ENCODE assay signal across 1 cellular context in the genomic region with DNA sequence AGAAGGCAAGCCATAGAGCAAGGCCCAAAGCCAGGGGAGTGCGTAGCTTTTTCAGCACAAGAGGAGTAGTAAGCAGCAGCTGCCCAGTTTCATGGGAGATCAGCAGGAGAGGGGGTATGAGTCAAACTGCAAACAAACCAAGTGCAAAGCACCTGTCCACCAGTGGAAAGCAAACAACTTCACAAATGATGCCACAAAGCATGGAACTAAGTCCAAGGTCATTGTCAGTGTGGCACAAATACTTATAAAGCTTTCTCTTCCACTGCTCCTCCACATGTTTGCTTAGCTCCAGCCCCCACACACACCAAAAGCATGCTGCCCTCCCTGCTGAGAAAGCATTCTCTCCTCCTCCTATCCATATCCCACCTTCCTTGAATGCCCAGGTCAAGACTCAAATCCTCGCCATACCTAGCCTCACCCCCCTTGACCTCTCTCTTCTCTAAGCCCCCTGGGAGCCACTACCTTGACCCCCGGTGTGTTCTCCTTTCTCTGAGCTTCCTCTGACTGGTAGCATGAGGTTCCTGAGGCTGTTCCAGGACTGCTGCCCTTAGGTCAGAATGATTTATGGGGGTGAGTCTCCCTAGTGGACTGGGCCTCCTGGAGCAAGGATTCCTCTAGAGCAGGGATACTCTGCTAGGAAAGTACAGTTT.
TF ChIP-seq lines count a peak whose summit lies in the region.

No MANE protein-coding gene starts in this region.

TF ChIP-seq in HepG2, 621 proteins besides CTCF, POLR2A, EP300 and RAD21 (continued from another document):
- TF ChIP-seq, protein P1, sequence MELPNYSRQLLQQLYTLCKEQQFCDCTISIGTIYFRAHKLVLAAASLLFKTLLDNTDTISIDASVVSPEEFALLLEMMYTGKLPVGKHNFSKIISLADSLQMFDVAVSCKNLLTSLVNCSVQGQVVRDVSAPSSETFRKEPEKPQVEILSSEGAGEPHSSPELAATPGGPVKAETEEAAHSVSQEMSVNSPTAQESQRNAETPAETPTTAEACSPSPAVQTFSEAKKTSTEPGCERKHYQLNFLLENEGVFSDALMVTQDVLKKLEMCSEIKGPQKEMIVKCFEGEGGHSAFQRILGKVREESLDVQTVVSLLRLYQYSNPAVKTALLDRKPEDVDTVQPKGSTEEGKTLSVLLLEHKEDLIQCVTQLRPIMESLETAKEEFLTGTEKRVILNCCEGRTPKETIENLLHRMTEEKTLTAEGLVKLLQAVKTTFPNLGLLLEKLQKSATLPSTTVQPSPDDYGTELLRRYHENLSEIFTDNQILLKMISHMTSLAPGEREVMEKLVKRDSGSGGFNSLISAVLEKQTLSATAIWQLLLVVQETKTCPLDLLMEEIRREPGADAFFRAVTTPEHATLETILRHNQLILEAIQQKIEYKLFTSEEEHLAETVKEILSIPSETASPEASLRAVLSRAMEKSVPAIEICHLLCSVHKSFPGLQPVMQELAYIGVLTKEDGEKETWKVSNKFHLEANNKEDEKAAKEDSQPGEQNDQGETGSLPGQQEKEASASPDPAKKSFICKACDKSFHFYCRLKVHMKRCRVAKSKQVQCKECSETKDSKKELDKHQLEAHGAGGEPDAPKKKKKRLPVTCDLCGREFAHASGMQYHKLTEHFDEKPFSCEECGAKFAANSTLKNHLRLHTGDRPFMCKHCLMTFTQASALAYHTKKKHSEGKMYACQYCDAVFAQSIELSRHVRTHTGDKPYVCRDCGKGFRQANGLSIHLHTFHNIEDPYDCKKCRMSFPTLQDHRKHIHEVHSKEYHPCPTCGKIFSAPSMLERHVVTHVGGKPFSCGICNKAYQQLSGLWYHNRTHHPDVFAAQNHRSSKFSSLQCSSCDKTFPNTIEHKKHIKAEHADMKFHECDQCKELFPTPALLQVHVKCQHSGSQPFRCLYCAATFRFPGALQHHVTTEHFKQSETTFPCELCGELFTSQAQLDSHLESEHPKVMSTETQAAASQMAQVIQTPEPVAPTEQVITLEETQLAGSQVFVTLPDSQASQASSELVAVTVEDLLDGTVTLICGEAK (IDR thresholded peaks at IDR 0.05), result peak; percentile 91
- TF ChIP-seq, protein P1 (CRISPR knock-in tag; IDR thresholded peaks at IDR 0.05), result peak; percentile 98
- TF ChIP-seq, protein P2, sequence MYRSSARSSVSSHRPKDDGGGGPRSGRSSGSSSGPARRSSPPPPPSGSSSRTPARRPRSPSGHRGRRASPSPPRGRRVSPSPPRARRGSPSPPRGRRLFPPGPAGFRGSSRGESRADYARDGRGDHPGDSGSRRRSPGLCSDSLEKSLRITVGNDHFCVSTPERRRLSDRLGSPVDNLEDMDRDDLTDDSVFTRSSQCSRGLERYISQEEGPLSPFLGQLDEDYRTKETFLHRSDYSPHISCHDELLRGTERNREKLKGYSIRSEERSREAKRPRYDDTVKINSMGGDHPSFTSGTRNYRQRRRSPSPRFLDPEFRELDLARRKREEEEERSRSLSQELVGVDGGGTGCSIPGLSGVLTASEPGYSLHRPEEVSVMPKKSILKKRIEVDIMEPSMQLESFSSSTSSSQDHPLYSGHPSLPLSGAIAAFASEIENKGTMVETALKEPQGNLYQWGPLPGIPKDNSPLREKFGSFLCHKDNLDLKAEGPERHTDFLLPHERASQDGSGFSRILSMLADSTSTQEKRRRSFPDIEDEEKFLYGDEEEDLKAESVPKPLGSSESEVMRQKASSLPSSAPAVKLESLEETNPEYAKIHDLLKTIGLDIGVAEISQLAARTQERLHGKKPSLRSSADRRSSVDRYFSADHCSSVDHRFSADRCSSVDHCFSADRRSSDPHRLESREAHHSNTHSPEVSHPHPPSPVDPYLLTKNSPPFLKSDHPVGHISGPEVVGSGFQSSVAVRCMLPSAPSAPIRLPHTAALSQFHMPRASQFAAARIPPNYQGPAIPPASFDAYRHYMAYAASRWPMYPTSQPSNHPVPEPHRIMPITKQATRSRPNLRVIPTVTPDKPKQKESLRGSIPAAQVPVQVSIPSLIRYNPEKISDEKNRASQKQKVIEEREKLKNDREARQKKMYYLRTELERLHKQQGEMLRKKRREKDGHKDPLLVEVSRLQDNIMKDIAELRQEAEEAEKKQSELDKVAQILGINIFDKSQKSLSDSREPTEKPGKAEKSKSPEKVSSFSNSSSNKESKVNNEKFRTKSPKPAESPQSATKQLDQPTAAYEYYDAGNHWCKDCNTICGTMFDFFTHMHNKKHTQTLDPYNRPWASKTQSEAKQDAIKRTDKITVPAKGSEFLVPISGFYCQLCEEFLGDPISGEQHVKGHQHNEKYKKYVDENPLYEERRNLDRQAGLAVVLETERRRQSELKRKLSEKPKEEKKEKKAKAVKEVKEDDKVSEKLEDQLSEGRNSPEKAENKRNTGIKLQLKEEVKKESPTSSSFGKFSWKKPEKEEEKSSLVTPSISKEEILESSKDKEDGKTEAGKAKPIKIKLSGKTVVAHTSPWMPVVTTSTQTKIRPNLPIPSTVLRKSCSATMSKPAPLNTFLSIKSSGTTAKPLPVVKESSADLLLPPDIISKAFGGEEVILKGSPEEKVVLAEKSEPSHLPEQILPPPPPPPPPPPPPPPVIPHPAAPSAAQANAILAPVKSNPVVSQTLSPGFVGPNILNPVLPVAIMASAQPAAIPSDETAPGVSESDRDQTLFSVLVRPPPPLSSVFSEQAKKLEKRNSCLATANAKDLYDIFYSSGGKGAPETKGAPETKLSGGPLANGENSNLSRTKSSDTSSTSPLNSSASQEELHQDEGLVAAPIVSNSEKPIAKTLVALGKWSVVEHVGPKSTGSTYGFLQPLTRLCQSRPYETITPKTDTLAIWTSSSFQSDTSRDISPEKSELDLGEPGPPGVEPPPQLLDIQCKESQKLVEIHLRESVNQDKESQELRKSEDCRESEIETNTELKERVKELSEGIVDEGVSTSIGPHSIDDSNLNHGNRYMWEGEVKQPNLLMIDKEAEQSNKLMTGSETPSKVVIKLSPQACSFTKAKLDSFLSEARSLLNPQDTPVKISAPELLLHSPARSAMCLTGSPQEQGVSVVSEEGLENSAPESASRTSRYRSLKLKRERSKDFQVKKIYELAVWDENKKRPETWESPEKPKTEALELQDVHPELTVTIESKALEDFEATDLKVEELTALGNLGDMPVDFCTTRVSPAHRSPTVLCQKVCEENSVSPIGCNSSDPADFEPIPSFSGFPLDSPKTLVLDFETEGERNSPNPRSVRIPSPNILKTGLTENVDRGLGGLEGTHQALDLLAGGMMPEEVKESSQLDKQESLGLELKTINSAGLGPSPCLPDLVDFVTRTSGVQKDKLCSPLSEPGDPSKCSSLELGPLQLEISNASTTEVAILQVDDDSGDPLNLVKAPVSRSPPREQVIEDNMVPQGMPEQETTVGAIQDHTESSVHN (CRISPR knock-in tag; IDR thresholded peaks at IDR 0.05), result no peak
- TF ChIP-seq ZNF331 (CRISPR knock-in tag; IDR thresholded peaks at IDR 0.05), result peak; percentile 94
- TF ChIP-seq SETDB1 (CRISPR knock-in tag; IDR thresholded peaks at IDR 0.05; ENCODE audit: borderline replicate concordance), result no peak
- TF ChIP-seq ZNF430 (CRISPR knock-in tag; IDR thresholded peaks at IDR 0.05), result peak; percentile 92; the same call in 1 of the 2 replicates
- no peak for TF ChIP-seq ZNF720 (CRISPR knock-in tag; IDR thresholded peaks at IDR 0.05)
- 0 out of 2 replicates have a peak, but pooled peaks have one; percentile 24 for TF ChIP-seq SRF (IDR thresholded peaks at IDR 0.05; ENCODE audit: low read depth, low read length)
